ENCODE assay signal across 20 cellular contexts in the genomic region with DNA sequence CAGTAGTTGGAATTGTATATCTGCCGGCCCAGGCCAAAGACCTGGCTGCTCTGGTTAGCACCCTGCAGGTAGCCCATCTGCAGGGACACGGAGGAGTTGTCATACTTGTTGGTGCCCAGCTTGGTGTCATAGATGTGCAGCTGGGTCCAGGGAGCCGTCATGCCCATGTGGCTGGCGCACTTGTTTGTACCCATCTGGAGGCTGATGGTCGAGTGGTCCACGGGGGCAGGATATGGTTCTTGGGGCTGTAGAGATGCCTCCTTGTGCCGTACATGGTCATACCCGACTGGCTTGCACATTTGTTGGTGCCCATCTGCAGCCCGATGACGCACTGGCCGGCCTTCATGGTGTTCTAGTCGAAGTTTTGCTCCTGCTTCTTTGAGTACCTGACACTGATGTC. TPM values are rescaled to one million over a fixed set of nuclear protein-coding genes. Genes with fewer than 3 reads are reported as not detected.
"Had no signal": no experiment of that assay in that cellular context is flagged by ENCODE, and none has a peak within 500 bp of the region (broad histone marks: within the 10 kb centered on the region; RNA-seq: fewer than 3 reads in every experiment).

No MANE protein-coding gene starts in this region.

- H3K27me3 ChIP-seq: foreskin keratinocyte, uterus had no signal

- H3K36me3 ChIP-seq: colonic mucosa, left lung, lower lobe of right lung, thoracic aorta, transverse colon, uterus had no signal

- H3K27ac Mint-ChIP-seq: immature natural killer cell; memory B cell; naive thymus-derived CD4-positive, alpha-beta T cell; nephron progenitor cell; stimulated activated effector memory CD8-positive, alpha-beta T cell treated with anti-CD3 and anti-CD28 coated beads, Interleukin-12 subunit alpha, Interleukin-12 subunit beta, amount 100 ng/mL, for 72 hours; stimulated activated naive CD8-positive, alpha-beta T cell treated with anti-CD3 and anti-CD28 coated beads, Interleukin-15, Interleukin-2, amounts not matched to agents 100 ng/mL and 50 ng/mL, for 24 hours had no signal

- H3K36me3 Mint-ChIP-seq: immature natural killer cell; naive thymus-derived CD4-positive, alpha-beta T cell; stimulated activated effector memory CD8-positive, alpha-beta T cell treated with anti-CD3 and anti-CD28 coated beads, Interleukin-12 subunit alpha, Interleukin-12 subunit beta, amount 100 ng/mL, for 72 hours had no signal

- FAIRE-seq: keratinocyte, small intestine had no signal

- H3K4me1 ChIP-seq: colonic mucosa, left lung, uterus had no signal

- ATAC-seq: foreskin keratinocyte; left lung; lower lobe of right lung; naive thymus-derived CD4-positive, alpha-beta T cell; stimulated activated effector memory CD8-positive, alpha-beta T cell treated with anti-CD3 and anti-CD28 coated beads, Interleukin-12 subunit alpha, Interleukin-12 subunit beta, amount 100 ng/mL, for 72 hours had no signal

- H3K9me3 ChIP-seq: colonic mucosa, left lung, lower lobe of right lung, thoracic aorta, transverse colon, uterus had no signal

- H3K4me3 ChIP-seq: colonic mucosa, left lung, lower lobe of right lung, thoracic aorta, transverse colon, uterus had no signal

- H3K4me1 Mint-ChIP-seq: immature natural killer cell; memory B cell; stimulated activated effector memory CD8-positive, alpha-beta T cell treated with anti-CD3 and anti-CD28 coated beads, Interleukin-12 subunit alpha, Interleukin-12 subunit beta, amount 100 ng/mL, for 72 hours had no signal

- H3K27ac ChIP-seq: colonic mucosa, foreskin keratinocyte, left lung, lower lobe of right lung, thoracic aorta, transverse colon, uterus had no signal

- DNase-seq: colonic mucosa; dermis blood vessel endothelial cell; erythroblast; foreskin keratinocyte; immature natural killer cell; lower lobe of right lung; naive thymus-derived CD4-positive, alpha-beta T cell; nephron progenitor cell; small intestine; stimulated activated CD4-positive, alpha-beta T cell treated with anti-CD3 and anti-CD28 coated beads, Interleukin-12 subunit alpha, Interleukin-12 subunit beta, amount 100 ng/mL, for 4 hours; stimulated activated CD4-positive, alpha-beta T cell treated with anti-CD3 and anti-CD28 coated beads, Interleukin-2, amount 100 ng/mL, for 48 hours; stimulated activated CD8-positive, alpha-beta memory T cell treated with anti-CD3 and anti-CD28 coated beads, Interleukin-4, amount 100 ng/mL, for 48 hours; transverse colon; uterus had no signal

- H3K4me3 Mint-ChIP-seq: immature natural killer cell; memory B cell; naive thymus-derived CD4-positive, alpha-beta T cell; nephron progenitor cell; stimulated activated effector memory CD8-positive, alpha-beta T cell treated with anti-CD3 and anti-CD28 coated beads, Interleukin-12 subunit alpha, Interleukin-12 subunit beta, amount 100 ng/mL, for 72 hours; stimulated activated naive CD8-positive, alpha-beta T cell treated with anti-CD3 and anti-CD28 coated beads, Interleukin-15, Interleukin-2, amounts not matched to agents 100 ng/mL and 50 ng/mL, for 24 hours had no signal

RNA-seq across cellular contexts. Expression of a gene that starts 6.0 kb away (rescaled TPM):
- total RNA-seq: thoracic aorta had no signal
- polyA plus RNA-seq: immature natural killer cell had no signal
